In the genomic region with DNA sequence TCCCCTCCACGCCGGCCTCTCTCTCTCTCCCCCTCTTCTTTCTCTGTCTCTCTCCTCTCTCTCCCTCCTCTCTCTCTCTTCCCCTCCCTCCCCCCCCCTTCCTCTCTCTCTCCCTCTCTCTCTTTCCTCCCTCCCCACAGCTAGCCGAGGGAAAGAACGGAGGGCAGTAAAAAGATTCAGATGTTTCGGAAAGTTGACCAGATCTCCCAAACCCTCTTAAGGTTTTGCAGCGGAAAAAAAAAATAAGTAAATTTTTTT, we compare ENCODE assay signal across 12 cellular contexts. TPM values are rescaled to one million over a fixed set of nuclear protein-coding genes. Genes with fewer than 3 reads are reported as not detected.
DNase-seq lines count a peak whose midpoint lies in the region; ATAC-seq and TF ChIP-seq lines count a peak whose summit lies in the region.
"Had no signal": no experiment of that assay in that cellular context is flagged by ENCODE, and none has a peak within 500 bp of the region (broad histone marks: within the 10 kb centered on the region; RNA-seq: fewer than 3 reads in every experiment).

No MANE protein-coding gene starts in this region.

- H3K36me3 ChIP-seq in mammary epithelial cell (ENCODE audit: insufficient read depth, low read length) (no peaks in the 10 kb centered on the region), tibial nerve (no peaks in the 10 kb centered on the region)

- H3K4me1 Mint-ChIP-seq in activated CD4-positive, alpha-beta T cell treated with anti-CD3 and anti-CD28 coated beads, Interleukin-2, amount 10 ng/mL, durations not matched to agents 24 days and 14 days = peaks cover 25% of the 10 kb centered on the region
- peaks cover 26% of the 10 kb centered on the region for H3K4me1 Mint-ChIP-seq in mesothelial cell of epicardium

- TF ChIP-seq EP300 in tibial nerve (IDR thresholded peaks at IDR 0.05) = no peak

- peaks cover 18% of the 10 kb centered on the region for H3K4me1 ChIP-seq in mammary epithelial cell (ENCODE audit: insufficient read depth, low read length)
- peaks cover 0 to 46% (median 16%) of the 10 kb centered on the region in 4 donors for H3K4me1 ChIP-seq in tibial nerve

- dilution Hi-C loops in mammary epithelial cell (cut with HindIII; ENCODE audit: low sequenced_read_pairs) = loop anchor here (5.0 kb wide), 1 partner anchor 43 kb away; no protein-coding TSS in a partner anchor

- H3K27me3 ChIP-seq in mammary epithelial cell (ENCODE audit: insufficient read depth, low read length) = peaks cover 26% of the 10 kb centered on the region
- peaks cover 0 to 97% of the 10 kb centered on the region in 2 donors for H3K27me3 ChIP-seq in tibial nerve

- no peak overlapping the region for H3K9ac ChIP-seq in mammary epithelial cell (ENCODE audit: insufficient read depth, low read length)

- H3K27me3 Mint-ChIP-seq in activated CD4-positive, alpha-beta T cell treated with anti-CD3 and anti-CD28 coated beads, Interleukin-2, amount 10 ng/mL, durations not matched to agents 24 days and 14 days = peaks cover 93% of the 10 kb centered on the region
- H3K27me3 Mint-ChIP-seq in mesothelial cell of epicardium (ENCODE audit: low read depth) = peaks cover 97% of the 10 kb centered on the region

- no peak for DNase-seq in activated CD4-positive, alpha-beta T cell treated with anti-CD3 and anti-CD28 coated beads, Interleukin-2, amount 10 ng/mL, durations not matched to agents 24 days and 14 days
- DNase-seq in activated CD4-positive, alpha-beta T cell treated with anti-CD3 and anti-CD28 coated beads, Interleukin-2, amount 50 U/mL, for 4 hours = no peak
- DNase-seq in mammary epithelial cell (no peak), mesothelial cell of epicardium (ENCODE audit: low spot score in 2 of 2, unreplicated experiment in 2 of 2) (no peak), tibial nerve (ENCODE audit: low spot score in 2 of 2) (no peak), activated gamma-delta T cell treated with Interleukin-2 at 50 U/mL for 16 hours (no peak)
- no peak for DNase-seq in stimulated activated CD4-positive, alpha-beta T cell treated with anti-CD3 and anti-CD28 coated beads, Interleukin-4, amount 100 ng/mL, for 4 hours
- DNase-seq: DND-41; NCI-H1694 treated with DMSO at 0.1 percent for 48 hours; stimulated activated naive CD4-positive, alpha-beta T cell had no signal

- 0% methylated on average over 4 of the region's 6 CpGs for WGBS in mammary epithelial cell (ENCODE audit: low coverage, missing lambda C conversion rate)
- WGBS in tibial nerve, 2 donors = 1 to 2% methylated on average over 6 of the region's 6 CpGs

- H3K4me3 Mint-ChIP-seq in activated CD4-positive, alpha-beta T cell treated with anti-CD3 and anti-CD28 coated beads, Interleukin-2, amount 10 ng/mL, durations not matched to agents 24 days and 14 days = peak overlapping the region; percentile 50
- H3K4me3 Mint-ChIP-seq in mesothelial cell of epicardium = peak overlapping the region; percentile 63

- intact Hi-C loops in activated CD4-positive, alpha-beta T cell treated with anti-CD3 and anti-CD28 coated beads, Interleukin-2, amount 10 ng/mL, durations not matched to agents 24 days and 14 days (cut with micrococcal nuclease) = loop anchor here (1.0 kb wide), 1 partner anchor 10 kb away; no protein-coding TSS in a partner anchor
- intact Hi-C loops in mammary epithelial cell (cut with micrococcal nuclease) = no loop called here

- in situ Hi-C loops in mammary epithelial cell (cut with MboI; ENCODE audit: low sequenced_read_pairs in 2 of 2) = no loop called here

- ATAC-seq in GM21576 (IDR thresholded peaks at IDR 0.05; ENCODE audit: unreplicated experiment) = no peak

- TF ChIP-seq CTCF in mammary epithelial cell (conservative IDR thresholded peaks at IDR 0.05 in 1 of 2, IDR thresholded peaks at IDR 0.05 in 1 of 2; ENCODE audit: extremely low read depth in 1 of 2, insufficient read depth in 1 of 2, low read depth in 1 of 2, low read length in 2 of 2) = no peak
- no peak for TF ChIP-seq CTCF in mesothelial cell of epicardium (IDR thresholded peaks at IDR 0.05; ENCODE audit: unreplicated experiment)
- TF ChIP-seq CTCF in tibial nerve (IDR thresholded peaks at IDR 0.05) = no peak

- H3K4me2 ChIP-seq in mammary epithelial cell (ENCODE audit: insufficient read depth, low read depth, low read length) = peak overlapping the region; percentile 96

- H3K79me2 ChIP-seq in mammary epithelial cell (ENCODE audit: insufficient read depth, low read length) = no peaks in the 10 kb centered on the region

- no peaks in the 10 kb centered on the region for H3K9me3 Mint-ChIP-seq in activated CD4-positive, alpha-beta T cell treated with anti-CD3 and anti-CD28 coated beads, Interleukin-2, amount 10 ng/mL, durations not matched to agents 24 days and 14 days
- no peaks in the 10 kb centered on the region for H3K9me3 Mint-ChIP-seq in mesothelial cell of epicardium

- no peaks in the 10 kb centered on the region for H4K20me1 ChIP-seq in mammary epithelial cell (ENCODE audit: insufficient read depth, low read length)

- peak overlapping the region; percentile 72 for H2AFZ ChIP-seq in mammary epithelial cell (ENCODE audit: low read depth, low read length)

- peak overlapping the region; percentile 7 to 50 (median 45) for H3K4me3 ChIP-seq in mammary epithelial cell (replicated peaks in 1 of 3; ENCODE audit: insufficient read depth in 1 of 3, low read depth in 2 of 3, low read length in 3 of 3)
- H3K4me3 ChIP-seq in tibial nerve = peak overlapping the region in 3 of 4 donors; percentile 24 to 44 (median 30)

- peak overlapping the region; percentile 41 for H3K27ac Mint-ChIP-seq in activated CD4-positive, alpha-beta T cell treated with anti-CD3 and anti-CD28 coated beads, Interleukin-2, amount 10 ng/mL, durations not matched to agents 24 days and 14 days
- H3K27ac Mint-ChIP-seq in mesothelial cell of epicardium = no peak overlapping the region

- no peak overlapping the region for H3K27ac ChIP-seq in mammary epithelial cell (ENCODE audit: insufficient read depth, low read depth, low read length)
- H3K27ac ChIP-seq in tibial nerve = no peak overlapping the region

- TF ChIP-seq POLR2A in tibial nerve (IDR thresholded peaks at IDR 0.05) = no peak

- no TSS peak for BruUV-seq in mammary epithelial cell (replicated peaks; lab: Mats Ljungman, UMichigan)

- CTCF ChIA-PET in mammary epithelial cell (lab: Charles Lee; ENCODE audit: low non-redundant PET) = no interaction called here

- H3K36me3 Mint-ChIP-seq in activated CD4-positive, alpha-beta T cell treated with anti-CD3 and anti-CD28 coated beads, Interleukin-2, amount 10 ng/mL, durations not matched to agents 24 days and 14 days (ENCODE audit: low read depth) = no peaks in the 10 kb centered on the region
- H3K36me3 Mint-ChIP-seq in mesothelial cell of epicardium = no peaks in the 10 kb centered on the region

- H3K9me3 ChIP-seq in mammary epithelial cell (replicated peaks; ENCODE audit: insufficient read depth, low read length) (no peaks in the 10 kb centered on the region), tibial nerve (peaks cover 0 to 5% (median 0%) of the 10 kb centered on the region in 4 donors)

RNA-seq across cellular contexts. Expression of gene ALX4, which starts 0.2 kb away (rescaled TPM):
- not detected in 2 replicates for total RNA-seq in activated CD4-positive, alpha-beta T cell treated with anti-CD3 and anti-CD28 coated beads, Interleukin-2, amount 10 ng/mL, durations not matched to agents 24 days and 14 days
- total RNA-seq in mammary epithelial cell = under 1 TPM in 1 of 2 donors, not detected in 1; under 0.01 TPM
- not detected for polyA plus RNA-seq in mammary epithelial cell
- polyA minus RNA-seq in mammary epithelial cell = not detected
- total RNA-seq in mesothelial cell of epicardium = 5.5 to 6.4 TPM (median 5.5 TPM) in 3 replicates
- under 1 TPM in 3 of 4 donors, not detected in 1; under 0.01 to 0.30 (median 0.22) TPM for total RNA-seq in tibial nerve
- polyA plus RNA-seq: AG04450 had no signal
